In genomic region chr2:54084600-54084999, GRCh38 we compare ENCODE assay signal across 12 cellular contexts. TPM values are rescaled to one million over a fixed set of nuclear protein-coding genes. Genes with fewer than 3 reads are reported as not detected.
DNase-seq lines count a peak whose midpoint lies in the region; ATAC-seq and TF ChIP-seq lines count a peak whose summit lies in the region.
"Had no signal": no experiment of that assay in that cellular context is flagged by ENCODE, and none has a peak within 500 bp of the region (broad histone marks: within the 10 kb centered on the region; RNA-seq: fewer than 3 reads in every experiment).

No MANE protein-coding gene starts in this region.

- no peaks in the 10 kb centered on the region for H3K4me1 ChIP-seq in prostate gland (replicated peaks)

- no peaks in the 10 kb centered on the region for H3K9me3 ChIP-seq in prostate gland

- H3K36me3 ChIP-seq in prostate gland, result no peaks in the 10 kb centered on the region

- no peak overlapping the region for H3K4me3 ChIP-seq in prostate gland

- no peak overlapping the region for H3K27ac ChIP-seq in prostate gland
- H3K27ac ChIP-seq: 22Rv1, epithelial cell of prostate had no signal

- in situ Hi-C loops in SK-MEL-5 (cut with HindIII; ENCODE audit: low pct_unique_long_range_greater_than_20kb, low sequenced_read_pairs), result no loop called here

- peak in 3 of 4 experiments; percentile 27 to 41 (median 28) for TF ChIP-seq CTCF in prostate gland (IDR thresholded peaks at IDR 0.05)

- ATAC-seq in HG02623 (IDR thresholded peaks at IDR 0.05; ENCODE audit: unreplicated experiment), result no peak
- ATAC-seq: naive thymus-derived CD4-positive, alpha-beta T cell had no signal

- no peaks in the 10 kb centered on the region for H3K27me3 ChIP-seq in prostate gland (replicated peaks; ENCODE audit: insufficient read depth)

- WGBS in prostate gland, result 51% methylated on average over 3 of the region's 3 CpGs

- intact Hi-C loops in prostate gland (cut with DNase I), result no loop called here

- TF ChIP-seq POLR2A in prostate gland (IDR thresholded peaks at IDR 0.05), result no peak

- peak; percentile 52 for DNase-seq in DMS 273 (lab: John Stamatoyannopoulos, UW; ENCODE audit: unreplicated experiment)
- DNase-seq in DMS 273 treated with DMSO at 0.1 percent for 48 hours (lab: John Stamatoyannopoulos, UW), result no peak
- peak; percentile 44 for DNase-seq in SK-MEL-5 (ENCODE audit: low read depth, low spot score)
- DNase-seq in globus pallidus (ENCODE audit: low spot score), result peak; percentile 74
- no peak for DNase-seq in prostate gland (ENCODE audit: low spot score)
- DNase-seq in NCI-H1694 (lab: John Stamatoyannopoulos, UW), result no peak
- no peak for DNase-seq in NAMALWA (ENCODE audit: low spot score)
- DNase-seq: activated T-cell treated with anti-CD3 and anti-CD28 coated beads for 4 hours had no signal

RNA-seq across cellular contexts. Expression of gene ACYP2, which starts 30.8 kb away (rescaled TPM):
- 2.6 and 5.0 TPM in 2 replicates for total RNA-seq in SK-MEL-5 (2014; rRNA removed; shearing (Covaris generic))
- polyA plus RNA-seq in SK-MEL-5 (2015; cell fraction: cytosol; rRNA removed), result 2.8 and 3.3 TPM in 2 replicates
- polyA plus RNA-seq in SK-MEL-5 (2015; cell fraction: nucleus; rRNA removed), result 0.85 and 4.5 TPM in 2 replicates
- 10 to 100 TPM; 30.6 to 39.7 TPM for total RNA-seq in prostate gland

Comparison
In these comparisons a context has a peak if more than half of its experiments do, and no peak if none do; other contexts are left out.
1. DNase-seq: peak in DMS 273 (single experiment), SK-MEL-5 (single experiment) and globus pallidus (single experiment); none in DMS 273 treated with DMSO at 0.1 percent for 48 hours (single experiment), prostate gland (single experiment), NCI-H1694 (single experiment) and NAMALWA (single experiment).